9 cellular contexts compared by ENCODE assay signal in genomic region chr13:66618702-66619101, GRCh38.
DNase-seq lines count a peak whose midpoint lies in the region; ATAC-seq lines count a peak whose summit lies in the region.
"Had no signal": no experiment of that assay in that cellular context is flagged by ENCODE, and none has a peak within 500 bp of the region (broad histone marks: within the 10 kb centered on the region; RNA-seq: fewer than 3 reads in every experiment).

No MANE protein-coding gene starts in this region.

- peak; percentile 9 for DNase-seq in NCI-H146 treated with DMSO at 0.1 percent for 48 hours (lab: John Stamatoyannopoulos, UW; ENCODE audit: unreplicated experiment)
- no peak for DNase-seq in NCI-H146 (lab: John Stamatoyannopoulos, UW)
- DNase-seq in MV-4-11 (lab: John Stamatoyannopoulos, UW) = peak; percentile 6
- peak; percentile 69 for DNase-seq in dermis blood vessel endothelial cell
- DNase-seq in skeletal muscle cell (ENCODE audit: low read depth) = peak; percentile 33
- no peak for DNase-seq in occipital lobe (lab: John Stamatoyannopoulos, UW)
- DNase-seq: CD4-positive, CD25-positive, alpha-beta regulatory T cell had no signal

- ATAC-seq in HG02678 (IDR thresholded peaks at IDR 0.05; ENCODE audit: unreplicated experiment) (no peak), GM21786 (IDR thresholded peaks at IDR 0.05; ENCODE audit: unreplicated experiment) (no peak)

- H3K4me3 ChIP-seq in skeletal muscle cell (ENCODE audit: low read depth, low read length) = no peak overlapping the region

Comparison
In these comparisons a context has a peak if more than half of its experiments do, and no peak if none do; other contexts are left out.
1. DNase-seq: peak in NCI-H146 treated with DMSO at 0.1 percent for 48 hours (single experiment), MV-4-11 (single experiment), dermis blood vessel endothelial cell (single experiment) and skeletal muscle cell (single experiment); none in NCI-H146 (single experiment) and occipital lobe (single experiment).